Comparison of ENCODE assay signal across 22 cellular contexts in genomic region chr10:13505040-13505680, GRCh38. TPM values are rescaled to one million over a fixed set of nuclear protein-coding genes. Genes with fewer than 3 reads are reported as not detected.
DNase-seq lines count a peak whose midpoint lies in the region; ATAC-seq, FAIRE-seq and TF ChIP-seq lines count a peak whose summit lies in the region.
"Had no signal": no experiment of that assay in that cellular context is flagged by ENCODE, and none has a peak within 500 bp of the region (broad histone marks: within the 10 kb centered on the region; RNA-seq: fewer than 3 reads in every experiment).

No MANE protein-coding gene starts in this region.

- no peak overlapping the region for H3K27ac Mint-ChIP-seq in natural killer cell treated with Interleukin-12 subunit alpha and Interleukin-12 subunit beta and Interleukin-15 and Interleukin-18, amount 100 ng/mL, for 72 hours
- H3K27ac Mint-ChIP-seq in natural killer cell = no peak overlapping the region
- H3K27ac Mint-ChIP-seq: CD8-positive, alpha-beta T cell had no signal

- POLR2A ChIA-PET in H1 (lab: Charles Lee; ENCODE audit: partially characterized antibody) = interaction anchor here (1.0 kb wide), 1 partner anchor 9 kb away, joined by 3 read pairs; no protein-coding TSS in a partner anchor

- no peak overlapping the region for H3K56ac ChIP-seq in H1 (replicated peaks; ENCODE audit: insufficient read length, low read depth, low read length)

- no peaks in the 10 kb centered on the region for H3K79me1 ChIP-seq in H1 (ENCODE audit: low read depth, low read length)

- H3K27me3 ChIP-seq in H1 (replicated peaks in 1 of 4; ENCODE audit: control insufficient read depth in 3 of 4, extremely low read depth in 1 of 4, insufficient read depth in 3 of 4, low read length in 3 of 4) (no peaks in the 10 kb centered on the region; a peak in 1 of 7 replicates), osteoblast (ENCODE audit: insufficient read depth, low read length) (no peaks in the 10 kb centered on the region), gastroesophageal sphincter (no peaks in the 10 kb centered on the region)
- H3K27me3 ChIP-seq: MG63 had no signal

- no peak overlapping the region for H3K18ac ChIP-seq in H1 (ENCODE audit: extremely low read depth, low read length)

- no peak for DNase-seq in natural killer cell treated with Interleukin-12 subunit alpha and Interleukin-12 subunit beta and Interleukin-15 and Interleukin-18, amount 100 ng/mL, for 72 hours (ENCODE audit: low spot score)
- DNase-seq in natural killer cell = no peak
- no peak for DNase-seq in H1 (ENCODE audit: low read depth in 1 of 2, low spot score in 2 of 2)
- peak; percentile 29 for DNase-seq in osteoblast (ENCODE audit: insufficient read length, low spot score, missing footprints)
- DNase-seq in nucleus accumbens (lab: John Stamatoyannopoulos, UW) = no peak
- DNase-seq: C1 segment of cervical spinal cord; Caco-2; CD8-positive, alpha-beta T cell; H7; KG1; MG63; NCI-H2029; NCI-H446; NCI-H526; NCI-H82; NK-92 treated with Interleukin-12 subunit alpha and Interleukin-12 subunit beta, amount 100 ng/mL, for 24 hours; PC-3 had no signal

- H3K27ac ChIP-seq in H1 (ENCODE audit: low read depth, low read length) (no peak overlapping the region), osteoblast (ENCODE audit: low read depth, low read length) (no peak overlapping the region), gastroesophageal sphincter (no peak overlapping the region)

- H3K4ac ChIP-seq in H1 (replicated peaks; ENCODE audit: insufficient read length, low read depth, low read length) = no peak overlapping the region

- 0 out of 2 replicates have a peak overlapping the region, but pooled peaks have one; percentile 73 for H2BK15ac ChIP-seq in H1 (ENCODE audit: low read length)

- no peak overlapping the region for H4K5ac ChIP-seq in H1 (ENCODE audit: insufficient read length, low read depth, low read length)

- WGBS in H1 (ENCODE audit: extremely low coverage in 1 of 2, insufficient coverage in 1 of 2, insufficient read length in 1 of 2, insufficient replicate concordance in 2 of 2, low coverage in 1 of 2, low lambda C conversion rate in 2 of 2, missing lambda C conversion rate in 1 of 2), 2 experiments = 87% methylated on average over 12 of the region's 12 CpGs; no CpG with 5 or more reads in 1 of the 2 experiments
- WGBS in gastroesophageal sphincter (ENCODE audit: low coverage in 1 of 2), 2 donors = 73 to 79% methylated on average over 5 to 7 of the region's 12 CpGs

- no peak overlapping the region for H3K23ac ChIP-seq in H1 (ENCODE audit: insufficient read length)

- no peak overlapping the region for H4K91ac ChIP-seq in H1 (replicated peaks; ENCODE audit: insufficient read length, low read length)

- H3K4me3 ChIP-seq in H1 (ENCODE audit: extremely low read depth in 1 of 4, insufficient read depth in 2 of 4, low read depth in 3 of 4, low read length in 4 of 4) = no peak overlapping the region
- no peak overlapping the region for H3K4me3 ChIP-seq in osteoblast (ENCODE audit: insufficient read depth, low read length)
- no peak overlapping the region for H3K4me3 ChIP-seq in gastroesophageal sphincter
- H3K4me3 ChIP-seq: MG63 had no signal

- no peak overlapping the region for H2BK120ac ChIP-seq in H1 (replicated peaks; ENCODE audit: low read depth, low read length)

- no peak overlapping the region for H3K14ac ChIP-seq in H1 (ENCODE audit: insufficient read length)

- no peak for FAIRE-seq in H1 (lab: Jason Lieb, UNC)
- FAIRE-seq: G401.6, GM19239, HTR-8/SVneo had no signal

- TF ChIP-seq CTCF in natural killer cell (IDR thresholded peaks at IDR 0.05) (no peak), H1 (IDR thresholded peaks at IDR 0.05; ENCODE audit: control extremely low read depth in 1 of 3, insufficient read depth in 1 of 3, low read depth in 1 of 3, low read length in 3 of 3) (no peak), osteoblast (IDR thresholded peaks at IDR 0.05; ENCODE audit: extremely low read depth, low read depth, low read length) (no peak), gastroesophageal sphincter (IDR thresholded peaks at IDR 0.05) (no peak)

- no peaks in the 10 kb centered on the region for H3K79me2 ChIP-seq in H1 (ENCODE audit: control insufficient read depth in 1 of 2, insufficient read depth in 2 of 2, low read length in 2 of 2)
- no peaks in the 10 kb centered on the region for H3K79me2 ChIP-seq in osteoblast (ENCODE audit: insufficient read depth, low read length)

- H3K9me3 ChIP-seq in H1 (ENCODE audit: insufficient read depth in 2 of 2, low read depth in 1 of 2, low read length in 1 of 2) (no peaks in the 10 kb centered on the region), osteoblast (ENCODE audit: low read depth, low read length) (no peaks in the 10 kb centered on the region), gastroesophageal sphincter (no peaks in the 10 kb centered on the region)
- H3K9me3 ChIP-seq: Caco-2, MG63 had no signal

- H2AFZ ChIP-seq in H1 (ENCODE audit: low read length) (no peak overlapping the region), osteoblast (ENCODE audit: low read length) (no peak overlapping the region)

- ATAC-seq in natural killer cell treated with Interleukin-12 subunit alpha and Interleukin-12 subunit beta and Interleukin-15 and Interleukin-18, amount 100 ng/mL, for 72 hours = peak; percentile 24 to 37
- ATAC-seq in natural killer cell (no peak), gastroesophageal sphincter (no peak), GM21447 (IDR thresholded peaks at IDR 0.05; ENCODE audit: unreplicated experiment) (no peak)
- ATAC-seq: CD8-positive, alpha-beta T cell; PC-3 had no signal

- H3K36me3 ChIP-seq in H1 (ENCODE audit: control insufficient read depth in 2 of 4, insufficient read depth in 4 of 4, low read length in 3 of 4) = no peaks in the 10 kb centered on the region
- no peaks in the 10 kb centered on the region for H3K36me3 ChIP-seq in osteoblast (ENCODE audit: insufficient read depth, low read length)
- peaks cover 0 to 9% of the 10 kb centered on the region in 2 donors for H3K36me3 ChIP-seq in gastroesophageal sphincter
- H3K36me3 ChIP-seq: MG63 had no signal

- no peak for TF ChIP-seq RAD21 in H1 (IDR thresholded peaks at IDR 0.05 in 1 of 2, conservative IDR thresholded peaks at IDR 0.05 in 1 of 2; ENCODE audit: low read depth in 2 of 2, low read length in 2 of 2)

- H3K27me3 Mint-ChIP-seq in natural killer cell treated with Interleukin-12 subunit alpha and Interleukin-12 subunit beta and Interleukin-15 and Interleukin-18, amount 100 ng/mL, for 72 hours = peaks cover 5 to 33% of the 10 kb centered on the region in 2 donors
- peaks cover 14 to 47% of the 10 kb centered on the region in 2 donors for H3K27me3 Mint-ChIP-seq in natural killer cell (ENCODE audit: low read depth in 2 of 2)

- no peak overlapping the region for H2AK5ac ChIP-seq in H1 (ENCODE audit: low read depth, low read length)

- H3K4me2 ChIP-seq in H1 (ENCODE audit: insufficient read depth in 1 of 2, low read depth in 2 of 2, low read length in 2 of 2) (no peak overlapping the region), osteoblast (ENCODE audit: insufficient read depth, low read length) (no peak overlapping the region)

- H2BK12ac ChIP-seq in H1 (ENCODE audit: low read depth, low read length) = no peak overlapping the region

- no peak for TF ChIP-seq EP300 in H1 (IDR thresholded peaks at IDR 0.05; ENCODE audit: borderline replicate concordance in 1 of 2, low read depth in 2 of 2, low read length in 2 of 2)
- TF ChIP-seq EP300 in gastroesophageal sphincter (IDR thresholded peaks at IDR 0.05) = no peak

- H3K9me3 Mint-ChIP-seq in natural killer cell treated with Interleukin-12 subunit alpha and Interleukin-12 subunit beta and Interleukin-15 and Interleukin-18, amount 100 ng/mL, for 72 hours = no peaks in the 10 kb centered on the region
- H3K9me3 Mint-ChIP-seq in natural killer cell = no peaks in the 10 kb centered on the region
- H3K9me3 Mint-ChIP-seq: CD8-positive, alpha-beta T cell had no signal

- no peak overlapping the region for H4K8ac ChIP-seq in H1 (ENCODE audit: extremely low read depth, insufficient read depth, low read length)

- H2BK20ac ChIP-seq in H1 (ENCODE audit: low read length) = no peak overlapping the region

- H2BK5ac ChIP-seq in H1 (ENCODE audit: low read depth, low read length) = no peak overlapping the region

- H3K9ac ChIP-seq in H1 (replicated peaks in 1 of 4; ENCODE audit: extremely low read depth in 1 of 4, low read depth in 3 of 4, low read length in 3 of 4) = no peak overlapping the region; a peak in 1 of 7 replicates

- TF ChIP-seq POLR2A in H1 (IDR thresholded peaks at IDR 0.05; ENCODE audit: control extremely low read depth in 1 of 2, low read depth in 2 of 2, low read length in 2 of 2) (no peak), gastroesophageal sphincter (IDR thresholded peaks at IDR 0.05) (no peak)

- no peaks in the 10 kb centered on the region for H3K23me2 ChIP-seq in H1 (ENCODE audit: low read depth, low read length)

- intact Hi-C loops in natural killer cell (cut with micrococcal nuclease) = no loop called here

- no peaks in the 10 kb centered on the region for H3K4me1 Mint-ChIP-seq in natural killer cell treated with Interleukin-12 subunit alpha and Interleukin-12 subunit beta and Interleukin-15 and Interleukin-18, amount 100 ng/mL, for 72 hours (ENCODE audit: low read depth in 2 of 2)
- no peaks in the 10 kb centered on the region for H3K4me1 Mint-ChIP-seq in natural killer cell

- H4K20me1 ChIP-seq in H1 (replicated peaks in 1 of 2; ENCODE audit: control insufficient read depth in 1 of 2, insufficient read depth in 2 of 2, low read length in 2 of 2) (no peaks in the 10 kb centered on the region), osteoblast (ENCODE audit: insufficient read depth, low read length) (no peaks in the 10 kb centered on the region)

- no peaks in the 10 kb centered on the region for H3K36me3 Mint-ChIP-seq in natural killer cell treated with Interleukin-12 subunit alpha and Interleukin-12 subunit beta and Interleukin-15 and Interleukin-18, amount 100 ng/mL, for 72 hours
- H3K36me3 Mint-ChIP-seq in natural killer cell = no peaks in the 10 kb centered on the region
- H3K36me3 Mint-ChIP-seq: CD8-positive, alpha-beta T cell had no signal

- CTCF ChIA-PET in H1 (lab: Charles Lee; ENCODE audit: partially characterized antibody) = interaction anchor here (0.7 to 1.9 kb wide), 7 partner anchors 10 to 722 kb away, joined by 3 to 10 read pairs (median 4); no protein-coding TSS in a partner anchor

- H3K4me1 ChIP-seq in H1 (replicated peaks in 1 of 4; ENCODE audit: control insufficient read depth in 3 of 4, insufficient read depth in 4 of 4, low read length in 3 of 4) = no peaks in the 10 kb centered on the region
- H3K4me1 ChIP-seq in osteoblast (ENCODE audit: insufficient read depth, low read length) = peaks cover 13% of the 10 kb centered on the region
- H3K4me1 ChIP-seq in gastroesophageal sphincter = peaks cover 0 to 10% (median 0%) of the 10 kb centered on the region in 3 donors
- H3K4me1 ChIP-seq: Caco-2 had no signal

- no peak overlapping the region for H3K4me3 Mint-ChIP-seq in natural killer cell treated with Interleukin-12 subunit alpha and Interleukin-12 subunit beta and Interleukin-15 and Interleukin-18, amount 100 ng/mL, for 72 hours
- no peak overlapping the region for H3K4me3 Mint-ChIP-seq in natural killer cell
- H3K4me3 Mint-ChIP-seq: CD8-positive, alpha-beta T cell had no signal

RNA-seq across cellular contexts. Expression of gene BEND7, which starts 23.7 kb away (rescaled TPM):
- not detected for total RNA-seq in natural killer cell treated with Interleukin-12 subunit alpha and Interleukin-12 subunit beta and Interleukin-15 and Interleukin-18, amount 100 ng/mL, for 72 hours
- total RNA-seq in natural killer cell = under 1 TPM in 1 of 3 donors, not detected in 2; 0.38 TPM
- 5.9 and 8.2 TPM in 2 replicates for total RNA-seq in H1 (2021; fragmentation: NEBNext Ultra II Directional; extraction: Animal tissue kit (Norgen Biotek cat#: 25700))
- 1.8 and 1.9 TPM in 2 replicates for polyA plus RNA-seq in H1 (2011; rRNA removed)
- polyA plus RNA-seq in H1 (2011; cell fraction: cytosol; rRNA removed) = 3.0 TPM
- 5.5 TPM for polyA plus RNA-seq in H1 (2011; cell fraction: nucleus; rRNA removed)
- 2.9 to 6.4 TPM (median 4.5 TPM) in 4 replicates for polyA plus RNA-seq in H1 (2012, experiment 1 of 2)
- 2.4 TPM for polyA plus RNA-seq in H1 (2012, experiment 2 of 2)
- polyA plus RNA-seq in H1 (2013, experiment 1 of 2) = 3.6 TPM
- polyA plus RNA-seq in H1 (2013, experiment 2 of 2) = 3.3 TPM
- 3.6 and 4.8 TPM in 2 replicates for polyA minus RNA-seq in H1 (2011; rRNA and poly(A)+ RNA removed)
- polyA minus RNA-seq in H1 (2011; cell fraction: cytosol; rRNA and poly(A)+ RNA removed) = 2.5 TPM
- 8.9 TPM for polyA minus RNA-seq in H1 (2011; cell fraction: nucleus; rRNA and poly(A)+ RNA removed)
- total RNA-seq in osteoblast = 9.0 and 10.6 TPM in 2 replicates
- 10 to 100 TPM; 18.4 to 25.9 (median 22.5) TPM for total RNA-seq in gastroesophageal sphincter
- total RNA-seq: CD8-positive, alpha-beta T cell had no signal

Comparison
In these comparisons a context has a peak if more than half of its experiments do, and no peak if none do; other contexts are left out.
1. ATAC-seq: peak in natural killer cell treated with Interleukin-12 subunit alpha and Interleukin-12 subunit beta and Interleukin-15 and Interleukin-18, amount 100 ng/mL, for 72 hours (2 of 2); none in natural killer cell (0 of 3), gastroesophageal sphincter (single experiment) and GM21447 (single experiment).